14 cellular contexts compared by ENCODE assay signal in the genomic region with DNA sequence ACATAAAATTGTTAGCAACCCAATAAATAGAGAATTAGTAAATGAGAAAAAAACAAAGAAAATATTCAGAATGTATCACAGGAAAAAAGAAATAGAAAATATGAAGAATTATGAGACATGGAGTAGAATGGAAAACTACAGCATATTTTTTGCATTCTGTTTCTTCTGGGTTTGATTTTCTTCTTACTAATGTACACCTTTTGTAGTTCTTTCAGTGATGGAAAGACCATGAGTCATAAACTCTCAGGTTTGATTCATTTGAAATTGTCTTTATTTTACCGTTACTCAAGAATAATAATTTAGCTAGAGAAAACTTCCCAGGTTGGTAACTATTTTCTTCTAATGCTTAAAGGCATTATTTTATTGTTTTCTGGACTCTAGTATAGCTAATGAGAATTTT.
DNase-seq lines count a peak whose midpoint lies in the region; TF ChIP-seq lines count a peak whose summit lies in the region.
"Had no signal": no experiment of that assay in that cellular context is flagged by ENCODE, and none has a peak within 500 bp of the region (broad histone marks: within the 10 kb centered on the region; RNA-seq: fewer than 3 reads in every experiment).

No MANE protein-coding gene starts in this region.

- peaks cover 4% of the 10 kb centered on the region for H3K9me3 Mint-ChIP-seq in activated naive CD4-positive, alpha-beta T cell treated with anti-CD3 and anti-CD28 coated beads, Interleukin-2, amount 50 U/mL, for 24 hours
- H3K9me3 Mint-ChIP-seq in activated naive CD4-positive, alpha-beta T cell treated with anti-CD3 and anti-CD28 coated beads for 36 hours, result peaks cover 3% of the 10 kb centered on the region
- H3K9me3 Mint-ChIP-seq in activated naive CD8-positive, alpha-beta T cell treated with anti-CD3 and anti-CD28 coated beads for 36 hours, result peaks cover 18% of the 10 kb centered on the region

- H3K4me2 ChIP-seq in SU-DHL-6 (ENCODE audit: low read depth, low read length, poor library complexity, severe bottlenecking), result no peak overlapping the region
- H3K4me2 ChIP-seq: A549 had no signal

- peaks cover 0 to 5% (median 0%) of the 10 kb centered on the region in 4 donors for H3K4me1 ChIP-seq in Peyer's patch
- H3K4me1 ChIP-seq: A549, BE2C had no signal

- no peaks in the 10 kb centered on the region for H3K79me2 ChIP-seq in SU-DHL-6 (ENCODE audit: insufficient read depth, low read length)

- H3K27me3 Mint-ChIP-seq in activated naive CD4-positive, alpha-beta T cell treated with anti-CD3 and anti-CD28 coated beads, Interleukin-2, amount 50 U/mL, for 24 hours, result no peaks in the 10 kb centered on the region
- H3K27me3 Mint-ChIP-seq in activated naive CD4-positive, alpha-beta T cell treated with anti-CD3 and anti-CD28 coated beads for 36 hours (ENCODE audit: low read depth), result no peaks in the 10 kb centered on the region
- no peaks in the 10 kb centered on the region for H3K27me3 Mint-ChIP-seq in activated naive CD8-positive, alpha-beta T cell treated with anti-CD3 and anti-CD28 coated beads for 36 hours

- H3K9me3 ChIP-seq in SU-DHL-6 (ENCODE audit: insufficient read depth, low read length) (no peaks in the 10 kb centered on the region), Peyer's patch (no peaks in the 10 kb centered on the region)
- H3K9me3 ChIP-seq: A549, BE2C had no signal

- CTCF ChIA-PET in activated naive CD4-positive, alpha-beta T cell treated with anti-CD3 and anti-CD28 coated beads for 36 hours (lab: Charles Lee), result interaction anchor here (0.7 to 1.0 kb wide), 2 partner anchors 12 to 217 kb away, joined by 3 read pairs; no protein-coding TSS in a partner anchor

- H2AFZ ChIP-seq in SU-DHL-6 (ENCODE audit: low read depth, low read length, severe bottlenecking), result peak overlapping the region; percentile 0

- H3F3A ChIP-seq in SU-DHL-6 (ENCODE audit: insufficient read depth), result peaks cover 3% of the 10 kb centered on the region; the same call in 1 of the 2 replicates

- H3K4me3 Mint-ChIP-seq in activated naive CD4-positive, alpha-beta T cell treated with anti-CD3 and anti-CD28 coated beads, Interleukin-2, amount 50 U/mL, for 24 hours, result peak overlapping the region; percentile 30
- H3K4me3 Mint-ChIP-seq in activated naive CD4-positive, alpha-beta T cell treated with anti-CD3 and anti-CD28 coated beads for 36 hours, result no peak overlapping the region
- H3K4me3 Mint-ChIP-seq in activated naive CD8-positive, alpha-beta T cell treated with anti-CD3 and anti-CD28 coated beads for 36 hours, result no peak overlapping the region
- H3K4me3 Mint-ChIP-seq: CD4-positive, alpha-beta memory T cell; H9 had no signal

- H4K20me1 ChIP-seq in SU-DHL-6 (ENCODE audit: low read depth, low read length), result no peaks in the 10 kb centered on the region

- no peaks in the 10 kb centered on the region for H3K9me2 ChIP-seq in SU-DHL-6 (replicated peaks; ENCODE audit: insufficient read depth, low read length)

- H3K27me3 ChIP-seq in SU-DHL-6 (ENCODE audit: low read length), result no peaks in the 10 kb centered on the region
- H3K27me3 ChIP-seq in Peyer's patch, result no peaks in the 10 kb centered on the region
- H3K27me3 ChIP-seq: BE2C had no signal

- H3K4me1 Mint-ChIP-seq in activated naive CD4-positive, alpha-beta T cell treated with anti-CD3 and anti-CD28 coated beads, Interleukin-2, amount 50 U/mL, for 24 hours, result peaks cover 39% of the 10 kb centered on the region
- peaks cover 52% of the 10 kb centered on the region for H3K4me1 Mint-ChIP-seq in activated naive CD4-positive, alpha-beta T cell treated with anti-CD3 and anti-CD28 coated beads for 36 hours (ENCODE audit: low read depth)
- H3K4me1 Mint-ChIP-seq in activated naive CD8-positive, alpha-beta T cell treated with anti-CD3 and anti-CD28 coated beads for 36 hours, result peaks cover 33% of the 10 kb centered on the region
- H3K4me1 Mint-ChIP-seq: CD4-positive, alpha-beta memory T cell had no signal

- intact Hi-C loops in activated naive CD4-positive, alpha-beta T cell treated with anti-CD3 and anti-CD28 coated beads for 36 hours (cut with micrococcal nuclease), result loop anchor here (1.0 to 5.0 kb wide), 5 partner anchors 13 to 129 kb away; a partner anchor contains a TSS

- H3K27ac ChIP-seq in SU-DHL-6 (ENCODE audit: low read depth, low read length) (no peak overlapping the region), Peyer's patch (no peak overlapping the region)
- H3K27ac ChIP-seq: A549, C4-2B had no signal

- peaks cover 3% of the 10 kb centered on the region for H3K36me3 Mint-ChIP-seq in activated naive CD4-positive, alpha-beta T cell treated with anti-CD3 and anti-CD28 coated beads, Interleukin-2, amount 50 U/mL, for 24 hours
- no peaks in the 10 kb centered on the region for H3K36me3 Mint-ChIP-seq in activated naive CD4-positive, alpha-beta T cell treated with anti-CD3 and anti-CD28 coated beads for 36 hours (ENCODE audit: low read depth)
- peaks cover 14% of the 10 kb centered on the region for H3K36me3 Mint-ChIP-seq in activated naive CD8-positive, alpha-beta T cell treated with anti-CD3 and anti-CD28 coated beads for 36 hours
- H3K36me3 Mint-ChIP-seq: CD4-positive, alpha-beta memory T cell had no signal

- no peak overlapping the region for H3K4me3 ChIP-seq in SU-DHL-6 (ENCODE audit: insufficient read depth, low read length, poor library complexity, severe bottlenecking)
- H3K4me3 ChIP-seq in Peyer's patch, result no peak overlapping the region
- H3K4me3 ChIP-seq: A549, GM12878 had no signal

- TF ChIP-seq POLR2A in Peyer's patch (IDR thresholded peaks at IDR 0.05), result no peak

- H3K9ac ChIP-seq in SU-DHL-6 (ENCODE audit: low read length), result no peak overlapping the region

- H3K27ac Mint-ChIP-seq in activated naive CD4-positive, alpha-beta T cell treated with anti-CD3 and anti-CD28 coated beads, Interleukin-2, amount 50 U/mL, for 24 hours, result peak overlapping the region; percentile 71
- no peak overlapping the region for H3K27ac Mint-ChIP-seq in activated naive CD4-positive, alpha-beta T cell treated with anti-CD3 and anti-CD28 coated beads for 36 hours
- peak overlapping the region; percentile 42 for H3K27ac Mint-ChIP-seq in activated naive CD8-positive, alpha-beta T cell treated with anti-CD3 and anti-CD28 coated beads for 36 hours
- H3K27ac Mint-ChIP-seq: CD4-positive, alpha-beta memory T cell; H9 had no signal

- H3K36me3 ChIP-seq in SU-DHL-6 (ENCODE audit: low read length) (peaks cover 11% of the 10 kb centered on the region; the same call in 1 of the 2 replicates), Peyer's patch (no peaks in the 10 kb centered on the region)
- H3K36me3 ChIP-seq: BE2C had no signal

- DNase-seq in activated naive CD4-positive, alpha-beta T cell treated with anti-CD3 and anti-CD28 coated beads for 36 hours, result no peak
- no peak for DNase-seq in activated naive CD8-positive, alpha-beta T cell treated with anti-CD3 and anti-CD28 coated beads for 36 hours
- DNase-seq in Peyer's patch, result no peak
- no peak for DNase-seq in NCI-H1694 (lab: John Stamatoyannopoulos, UW)
- DNase-seq: BE2C; CD4-positive, alpha-beta memory T cell; DMS79; GOT3; H9 had no signal

- TF ChIP-seq CTCF in SU-DHL-6 (IDR thresholded peaks at IDR 0.05; ENCODE audit: insufficient read depth, low read length, poor library complexity, severe bottlenecking) (no peak), Peyer's patch (IDR thresholded peaks at IDR 0.05) (no peak)
